ENCODE assay signal across 1 cellular context in the genomic region with DNA sequence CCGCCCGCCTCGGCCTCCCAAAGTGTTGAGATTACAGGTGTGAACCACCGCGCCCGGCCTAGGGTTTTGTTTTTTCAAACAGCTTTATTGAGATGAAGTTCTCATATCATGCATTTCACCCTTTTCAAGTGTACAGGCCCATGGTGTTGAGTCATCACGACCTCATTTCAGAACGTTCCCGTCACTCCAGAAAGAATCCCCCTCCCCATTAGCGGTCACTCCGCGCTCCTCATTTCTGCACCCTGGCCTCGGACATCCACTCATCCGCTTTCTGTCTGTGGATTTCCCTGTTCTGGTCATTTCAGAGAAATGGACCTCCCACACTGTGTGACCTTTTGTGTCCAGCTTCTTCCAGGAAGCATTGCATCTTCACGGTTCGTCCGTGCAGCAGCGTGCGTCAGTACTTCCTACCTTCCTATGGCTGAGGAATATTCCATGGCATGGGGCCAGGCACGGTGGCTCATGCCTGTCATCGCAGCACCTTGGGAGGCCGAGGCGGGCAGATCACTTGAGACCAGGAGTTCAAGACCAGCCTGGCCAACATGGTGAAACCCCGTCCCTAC.
TF ChIP-seq lines count a peak whose summit lies in the region.

No MANE protein-coding gene starts in this region.

TF ChIP-seq in H1, 55 proteins besides CTCF, POLR2A, EP300 and RAD21:
- TF ChIP-seq, protein P1, sequence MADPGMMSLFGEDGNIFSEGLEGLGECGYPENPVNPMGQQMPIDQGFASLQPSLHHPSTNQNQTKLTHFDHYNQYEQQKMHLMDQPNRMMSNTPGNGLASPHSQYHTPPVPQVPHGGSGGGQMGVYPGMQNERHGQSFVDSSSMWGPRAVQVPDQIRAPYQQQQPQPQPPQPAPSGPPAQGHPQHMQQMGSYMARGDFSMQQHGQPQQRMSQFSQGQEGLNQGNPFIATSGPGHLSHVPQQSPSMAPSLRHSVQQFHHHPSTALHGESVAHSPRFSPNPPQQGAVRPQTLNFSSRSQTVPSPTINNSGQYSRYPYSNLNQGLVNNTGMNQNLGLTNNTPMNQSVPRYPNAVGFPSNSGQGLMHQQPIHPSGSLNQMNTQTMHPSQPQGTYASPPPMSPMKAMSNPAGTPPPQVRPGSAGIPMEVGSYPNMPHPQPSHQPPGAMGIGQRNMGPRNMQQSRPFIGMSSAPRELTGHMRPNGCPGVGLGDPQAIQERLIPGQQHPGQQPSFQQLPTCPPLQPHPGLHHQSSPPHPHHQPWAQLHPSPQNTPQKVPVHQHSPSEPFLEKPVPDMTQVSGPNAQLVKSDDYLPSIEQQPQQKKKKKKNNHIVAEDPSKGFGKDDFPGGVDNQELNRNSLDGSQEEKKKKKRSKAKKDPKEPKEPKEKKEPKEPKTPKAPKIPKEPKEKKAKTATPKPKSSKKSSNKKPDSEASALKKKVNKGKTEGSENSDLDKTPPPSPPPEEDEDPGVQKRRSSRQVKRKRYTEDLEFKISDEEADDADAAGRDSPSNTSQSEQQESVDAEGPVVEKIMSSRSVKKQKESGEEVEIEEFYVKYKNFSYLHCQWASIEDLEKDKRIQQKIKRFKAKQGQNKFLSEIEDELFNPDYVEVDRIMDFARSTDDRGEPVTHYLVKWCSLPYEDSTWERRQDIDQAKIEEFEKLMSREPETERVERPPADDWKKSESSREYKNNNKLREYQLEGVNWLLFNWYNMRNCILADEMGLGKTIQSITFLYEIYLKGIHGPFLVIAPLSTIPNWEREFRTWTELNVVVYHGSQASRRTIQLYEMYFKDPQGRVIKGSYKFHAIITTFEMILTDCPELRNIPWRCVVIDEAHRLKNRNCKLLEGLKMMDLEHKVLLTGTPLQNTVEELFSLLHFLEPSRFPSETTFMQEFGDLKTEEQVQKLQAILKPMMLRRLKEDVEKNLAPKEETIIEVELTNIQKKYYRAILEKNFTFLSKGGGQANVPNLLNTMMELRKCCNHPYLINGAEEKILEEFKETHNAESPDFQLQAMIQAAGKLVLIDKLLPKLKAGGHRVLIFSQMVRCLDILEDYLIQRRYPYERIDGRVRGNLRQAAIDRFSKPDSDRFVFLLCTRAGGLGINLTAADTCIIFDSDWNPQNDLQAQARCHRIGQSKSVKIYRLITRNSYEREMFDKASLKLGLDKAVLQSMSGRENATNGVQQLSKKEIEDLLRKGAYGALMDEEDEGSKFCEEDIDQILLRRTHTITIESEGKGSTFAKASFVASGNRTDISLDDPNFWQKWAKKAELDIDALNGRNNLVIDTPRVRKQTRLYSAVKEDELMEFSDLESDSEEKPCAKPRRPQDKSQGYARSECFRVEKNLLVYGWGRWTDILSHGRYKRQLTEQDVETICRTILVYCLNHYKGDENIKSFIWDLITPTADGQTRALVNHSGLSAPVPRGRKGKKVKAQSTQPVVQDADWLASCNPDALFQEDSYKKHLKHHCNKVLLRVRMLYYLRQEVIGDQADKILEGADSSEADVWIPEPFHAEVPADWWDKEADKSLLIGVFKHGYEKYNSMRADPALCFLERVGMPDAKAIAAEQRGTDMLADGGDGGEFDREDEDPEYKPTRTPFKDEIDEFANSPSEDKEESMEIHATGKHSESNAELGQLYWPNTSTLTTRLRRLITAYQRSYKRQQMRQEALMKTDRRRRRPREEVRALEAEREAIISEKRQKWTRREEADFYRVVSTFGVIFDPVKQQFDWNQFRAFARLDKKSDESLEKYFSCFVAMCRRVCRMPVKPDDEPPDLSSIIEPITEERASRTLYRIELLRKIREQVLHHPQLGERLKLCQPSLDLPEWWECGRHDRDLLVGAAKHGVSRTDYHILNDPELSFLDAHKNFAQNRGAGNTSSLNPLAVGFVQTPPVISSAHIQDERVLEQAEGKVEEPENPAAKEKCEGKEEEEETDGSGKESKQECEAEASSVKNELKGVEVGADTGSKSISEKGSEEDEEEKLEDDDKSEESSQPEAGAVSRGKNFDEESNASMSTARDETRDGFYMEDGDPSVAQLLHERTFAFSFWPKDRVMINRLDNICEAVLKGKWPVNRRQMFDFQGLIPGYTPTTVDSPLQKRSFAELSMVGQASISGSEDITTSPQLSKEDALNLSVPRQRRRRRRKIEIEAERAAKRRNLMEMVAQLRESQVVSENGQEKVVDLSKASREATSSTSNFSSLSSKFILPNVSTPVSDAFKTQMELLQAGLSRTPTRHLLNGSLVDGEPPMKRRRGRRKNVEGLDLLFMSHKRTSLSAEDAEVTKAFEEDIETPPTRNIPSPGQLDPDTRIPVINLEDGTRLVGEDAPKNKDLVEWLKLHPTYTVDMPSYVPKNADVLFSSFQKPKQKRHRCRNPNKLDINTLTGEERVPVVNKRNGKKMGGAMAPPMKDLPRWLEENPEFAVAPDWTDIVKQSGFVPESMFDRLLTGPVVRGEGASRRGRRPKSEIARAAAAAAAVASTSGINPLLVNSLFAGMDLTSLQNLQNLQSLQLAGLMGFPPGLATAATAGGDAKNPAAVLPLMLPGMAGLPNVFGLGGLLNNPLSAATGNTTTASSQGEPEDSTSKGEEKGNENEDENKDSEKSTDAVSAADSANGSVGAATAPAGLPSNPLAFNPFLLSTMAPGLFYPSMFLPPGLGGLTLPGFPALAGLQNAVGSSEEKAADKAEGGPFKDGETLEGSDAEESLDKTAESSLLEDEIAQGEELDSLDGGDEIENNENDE (IDR thresholded peaks at IDR 0.05; ENCODE audit: insufficient replicate concordance, low read length): no peak
- TF ChIP-seq HDAC2 (IDR thresholded peaks at IDR 0.05; ENCODE audit: borderline replicate concordance in 1 of 2, low read depth in 2 of 2, low read length in 2 of 2): no peak
- TF ChIP-seq SIX5 (IDR thresholded peaks at IDR 0.05; ENCODE audit: low read depth, low read length): no peak
- no peak for TF ChIP-seq FOSL1 (IDR thresholded peaks at IDR 0.05; ENCODE audit: insufficient read depth, low read depth, low read length)
- TF ChIP-seq PHF8 (conservative IDR thresholded peaks at IDR 0.05; ENCODE audit: low read depth, low read length): no peak
- TF ChIP-seq TCF12 (IDR thresholded peaks at IDR 0.05; ENCODE audit: low read depth, low read length): no peak
- no peak for TF ChIP-seq YY1 (IDR thresholded peaks at IDR 0.05; ENCODE audit: low read depth, low read length)
- TF ChIP-seq GABPA (IDR thresholded peaks at IDR 0.05; ENCODE audit: borderline replicate concordance, insufficient read depth, low read length): no peak
- TF ChIP-seq EZH2 (IDR thresholded peaks at IDR 0.05; ENCODE audit: low read depth, low read length, severe bottlenecking): no peak
- no peak for TF ChIP-seq CHD1 (IDR thresholded peaks at IDR 0.05; ENCODE audit: low read depth, low read length)
- TF ChIP-seq SP2 (IDR thresholded peaks at IDR 0.05; ENCODE audit: low read length): no peak
- no peak for TF ChIP-seq JUN (IDR thresholded peaks at IDR 0.05; ENCODE audit: low read depth, low read length)
- TF ChIP-seq, protein P2, sequence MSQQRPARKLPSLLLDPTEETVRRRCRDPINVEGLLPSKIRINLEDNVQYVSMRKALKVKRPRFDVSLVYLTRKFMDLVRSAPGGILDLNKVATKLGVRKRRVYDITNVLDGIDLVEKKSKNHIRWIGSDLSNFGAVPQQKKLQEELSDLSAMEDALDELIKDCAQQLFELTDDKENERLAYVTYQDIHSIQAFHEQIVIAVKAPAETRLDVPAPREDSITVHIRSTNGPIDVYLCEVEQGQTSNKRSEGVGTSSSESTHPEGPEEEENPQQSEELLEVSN (IDR thresholded peaks at IDR 0.05): no peak
- TF ChIP-seq JUND (IDR thresholded peaks at IDR 0.05; ENCODE audit: low read length): no peak
- TF ChIP-seq, protein P3, sequence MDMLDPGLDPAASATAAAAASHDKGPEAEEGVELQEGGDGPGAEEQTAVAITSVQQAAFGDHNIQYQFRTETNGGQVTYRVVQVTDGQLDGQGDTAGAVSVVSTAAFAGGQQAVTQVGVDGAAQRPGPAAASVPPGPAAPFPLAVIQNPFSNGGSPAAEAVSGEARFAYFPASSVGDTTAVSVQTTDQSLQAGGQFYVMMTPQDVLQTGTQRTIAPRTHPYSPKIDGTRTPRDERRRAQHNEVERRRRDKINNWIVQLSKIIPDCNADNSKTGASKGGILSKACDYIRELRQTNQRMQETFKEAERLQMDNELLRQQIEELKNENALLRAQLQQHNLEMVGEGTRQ (IDR thresholded peaks at IDR 0.05; ENCODE audit: low read length): no peak
- TF ChIP-seq, protein P4, sequence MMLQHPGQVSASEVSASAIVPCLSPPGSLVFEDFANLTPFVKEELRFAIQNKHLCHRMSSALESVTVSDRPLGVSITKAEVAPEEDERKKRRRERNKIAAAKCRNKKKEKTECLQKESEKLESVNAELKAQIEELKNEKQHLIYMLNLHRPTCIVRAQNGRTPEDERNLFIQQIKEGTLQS (IDR thresholded peaks at IDR 0.05; ENCODE audit: insufficient read depth, low read depth, low read length): no peak
TF ChIP-seq in H1: peak in this region for 0.
